1 cellular context compared by ENCODE assay signal in the genomic region with DNA sequence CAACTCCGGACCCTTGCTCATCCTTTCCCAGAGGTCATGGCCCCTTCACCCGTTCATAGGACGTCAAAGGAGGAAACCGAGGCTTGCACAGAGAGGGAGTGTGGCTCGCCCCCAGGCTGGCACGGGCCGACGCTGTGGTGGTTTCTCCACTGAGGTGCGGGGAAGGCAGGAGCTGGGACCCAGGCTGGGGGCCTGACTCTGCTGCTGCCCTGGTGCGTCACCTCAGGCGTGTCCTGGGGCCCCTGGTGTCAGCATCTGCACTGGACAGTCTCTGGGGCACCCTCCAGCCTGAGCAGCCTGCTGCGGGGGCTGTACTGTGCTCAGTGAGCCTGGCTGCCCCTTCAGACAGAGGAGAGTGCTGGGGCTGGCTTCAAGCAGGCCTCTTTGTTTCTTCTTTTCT.
TF ChIP-seq lines count a peak whose summit lies in the region.

No MANE protein-coding gene starts in this region.

TF ChIP-seq in HepG2, 621 proteins besides CTCF, POLR2A, EP300 and RAD21:
- TF ChIP-seq SSRP1 (CRISPR knock-in tag; IDR thresholded peaks at IDR 0.05) (no peak), NKX3-1 (CRISPR knock-in tag; IDR thresholded peaks at IDR 0.05) (no peak), ZNF768 (CRISPR knock-in tag; IDR thresholded peaks at IDR 0.05) (0 out of 2 replicates have a peak, but pooled peaks have one; percentile 30)
